ENCODE assay signal across 20 cellular contexts in the genomic region with DNA sequence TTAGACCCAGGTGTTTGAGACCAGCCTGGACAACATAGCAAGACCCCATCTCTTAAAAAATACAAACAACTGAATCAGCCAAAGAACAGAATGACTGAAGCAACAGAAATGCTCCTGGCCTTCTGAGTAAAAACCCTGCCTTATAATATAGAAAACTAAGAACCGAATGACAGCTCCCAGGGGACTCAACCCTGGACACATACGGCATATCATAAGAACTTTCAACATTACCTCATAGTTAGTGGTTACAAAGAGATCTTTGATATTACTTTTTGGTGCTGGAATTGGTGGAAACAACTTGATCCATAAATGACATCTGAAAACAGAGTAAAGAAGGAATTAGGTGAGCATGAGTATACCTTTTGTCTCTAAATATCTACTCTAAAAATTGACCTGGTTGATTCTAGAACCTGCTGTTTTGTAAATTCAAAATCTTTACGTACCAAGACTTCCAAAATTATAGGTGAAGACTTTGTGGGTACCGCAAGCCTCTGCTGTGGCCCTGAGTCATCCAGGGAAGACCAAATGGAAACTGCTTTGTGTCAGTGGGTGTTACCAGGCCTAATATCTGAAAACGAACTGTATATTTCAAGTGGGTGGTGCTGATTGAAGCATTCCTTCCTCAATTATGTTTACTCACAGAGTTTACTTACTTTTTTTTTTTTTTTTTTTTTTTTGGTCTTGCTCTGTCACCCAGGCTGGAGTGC. TPM values are rescaled to one million over a fixed set of nuclear protein-coding genes. Genes with fewer than 3 reads are reported as not detected.
DNase-seq lines count a peak whose midpoint lies in the region; ATAC-seq and TF ChIP-seq lines count a peak whose summit lies in the region.
"Had no signal": no experiment of that assay in that cellular context is flagged by ENCODE, and none has a peak within 500 bp of the region (broad histone marks: within the 10 kb centered on the region; RNA-seq: fewer than 3 reads in every experiment).

No MANE protein-coding gene starts in this region.

- no peak overlapping the region for H3K4me2 ChIP-seq in mesendoderm (ENCODE audit: low read length)

- WGBS in mesendoderm (ENCODE audit: extremely low coverage, insufficient coverage, low lambda C conversion rate) = no CpG with 5 or more reads among the region's 5 CpGs

- H3K36me3 Mint-ChIP-seq in Caco-2 (ENCODE audit: insufficient read depth, unreplicated experiment) (no peaks in the 10 kb centered on the region), Calu3 (ENCODE audit: insufficient read depth, unreplicated experiment) (no peaks in the 10 kb centered on the region)
- H3K36me3 Mint-ChIP-seq: activated naive CD8-positive, alpha-beta T cell treated with anti-CD3 and anti-CD28 coated beads, Interleukin-2, amount 10 ng/mL, durations not matched to agents 7 days and 5 days; naive thymus-derived CD8-positive, alpha-beta T cell had no signal

- POLR2A ChIA-PET in Caco-2 (lab: Charles Lee) = no interaction called here

- H3K56ac ChIP-seq in mesendoderm (ENCODE audit: low read length) = no peak overlapping the region

- H2BK5ac ChIP-seq in mesendoderm (ENCODE audit: low read length) = no peak overlapping the region

- TF ChIP-seq CTCF in BE2C (IDR thresholded peaks at IDR 0.05; ENCODE audit: low read depth, low read length) (no peak), Caco-2 (IDR thresholded peaks at IDR 0.05; ENCODE audit: insufficient read depth in 1 of 2, low read depth in 1 of 2, low read length in 1 of 2, severe bottlenecking in 1 of 2, unreplicated experiment in 1 of 2) (no peak), Calu3 (IDR thresholded peaks at IDR 0.05; ENCODE audit: unreplicated experiment) (no peak)

- no peak overlapping the region for H3K23ac ChIP-seq in mesendoderm (ENCODE audit: low read length)

- CTCF ChIA-PET in Caco-2 (lab: Charles Lee) (no interaction called here), Calu3 (lab: Charles Lee) (interaction anchor here (0.6 kb wide), 1 partner anchor 1403 kb away, joined by 4 read pairs; no protein-coding TSS in a partner anchor)

- no peak overlapping the region for H4K5ac ChIP-seq in mesendoderm (ENCODE audit: low read length)

- no peaks in the 10 kb centered on the region for H3K36me3 ChIP-seq in mesendoderm (ENCODE audit: control insufficient read depth, insufficient read depth, low read length)
- no peaks in the 10 kb centered on the region for H3K36me3 ChIP-seq in BE2C
- H3K36me3 ChIP-seq in Caco-2 (ENCODE audit: control insufficient read depth, insufficient read depth, low read length) = no peaks in the 10 kb centered on the region
- H3K36me3 ChIP-seq: Peyer's patch had no signal

- no peaks in the 10 kb centered on the region for H3K27me3 Mint-ChIP-seq in Caco-2 (ENCODE audit: insufficient read depth, unreplicated experiment)
- H3K27me3 Mint-ChIP-seq in Calu3 (ENCODE audit: unreplicated experiment) = no peaks in the 10 kb centered on the region

- ATAC-seq in GM18858 (IDR thresholded peaks at IDR 0.05; ENCODE audit: unreplicated experiment) = peak; percentile 70
- peak; percentile 61 for ATAC-seq in GM21447 (IDR thresholded peaks at IDR 0.05; ENCODE audit: unreplicated experiment)
- ATAC-seq in HG02973 (IDR thresholded peaks at IDR 0.05; ENCODE audit: unreplicated experiment) = peak; percentile 72
- ATAC-seq: left ventricle myocardium superior; naive thymus-derived CD8-positive, alpha-beta T cell had no signal

- no peak for DNase-seq in mesendoderm
- no peak for DNase-seq in BE2C
- no peak for DNase-seq in Caco-2
- DNase-seq in Calu3 = no peak
- DNase-seq in NK-92 treated with Interleukin-12 subunit alpha and Interleukin-12 subunit beta, amount 100 ng/mL, for 24 hours (lab: John Stamatoyannopoulos, UW) = no peak
- DNase-seq: activated CD8-positive, alpha-beta memory T cell treated with anti-CD3 and anti-CD28 coated beads, Interleukin-2, amount 50 U/mL, for 48 hours; activated naive CD8-positive, alpha-beta T cell treated with anti-CD3 and anti-CD28 coated beads, Interleukin-2, amount 10 ng/mL, durations not matched to agents 7 days and 5 days; caudate nucleus; DMS 273 treated with DMSO at 0.1 percent for 48 hours; effector memory CD4-positive, alpha-beta T cell; HFFc6; left ventricle myocardium superior; naive thymus-derived CD8-positive, alpha-beta T cell; NCI-H187; NCI-H524 treated with DMSO at 0.1 percent for 48 hours; Peyer's patch; testis had no signal

- H3K18ac ChIP-seq in mesendoderm (ENCODE audit: low read length) = no peak overlapping the region

- BruUV-seq in Caco-2 (replicated peaks; lab: Mats Ljungman, UMichigan) (no TSS peak), Calu3 (replicated peaks; lab: Mats Ljungman, UMichigan) (no TSS peak)

- H3K9me3 Mint-ChIP-seq in Caco-2 (ENCODE audit: unreplicated experiment) (no peaks in the 10 kb centered on the region), Calu3 (ENCODE audit: low read depth, unreplicated experiment) (peaks cover 3% of the 10 kb centered on the region)
- H3K9me3 Mint-ChIP-seq: activated naive CD8-positive, alpha-beta T cell treated with anti-CD3 and anti-CD28 coated beads, Interleukin-2, amount 10 ng/mL, durations not matched to agents 7 days and 5 days; naive thymus-derived CD8-positive, alpha-beta T cell had no signal

- no peak overlapping the region for H2BK15ac ChIP-seq in mesendoderm (replicated peaks; ENCODE audit: low read depth)

- no peak overlapping the region for H3K9ac ChIP-seq in mesendoderm (ENCODE audit: low read length)

- peak overlapping the region; percentile 28 for H3K4ac ChIP-seq in mesendoderm (ENCODE audit: low read depth, low read length)

- no peak overlapping the region for H2BK120ac ChIP-seq in mesendoderm (ENCODE audit: low read depth, low read length)

- H3K27ac Mint-ChIP-seq in Caco-2 (ENCODE audit: unreplicated experiment) (no peak overlapping the region), Calu3 (ENCODE audit: unreplicated experiment) (no peak overlapping the region)
- H3K27ac Mint-ChIP-seq: activated naive CD8-positive, alpha-beta T cell treated with anti-CD3 and anti-CD28 coated beads, Interleukin-2, amount 10 ng/mL, durations not matched to agents 7 days and 5 days; HFFc6; naive thymus-derived CD8-positive, alpha-beta T cell had no signal

- no peak overlapping the region for H4K8ac ChIP-seq in mesendoderm (ENCODE audit: low read depth, low read length)

- intact Hi-C loops in Caco-2 (cut with micrococcal nuclease; ENCODE audit: unreplicated experiment) (no loop called here), Calu3 (cut with micrococcal nuclease; ENCODE audit: unreplicated experiment) (no loop called here)

- H3K27me3 ChIP-seq in mesendoderm (ENCODE audit: insufficient read depth, low read length, poor library complexity) = no peaks in the 10 kb centered on the region
- H3K27me3 ChIP-seq in BE2C = no peaks in the 10 kb centered on the region
- no peaks in the 10 kb centered on the region for H3K27me3 ChIP-seq in Caco-2 (replicated peaks; ENCODE audit: control insufficient read depth, insufficient read depth, low read length)
- H3K27me3 ChIP-seq: Peyer's patch, testis had no signal

- H3K4me3 Mint-ChIP-seq in Caco-2 (ENCODE audit: unreplicated experiment) (no peak overlapping the region), Calu3 (ENCODE audit: low read depth, unreplicated experiment) (no peak overlapping the region)
- H3K4me3 Mint-ChIP-seq: activated naive CD8-positive, alpha-beta T cell treated with anti-CD3 and anti-CD28 coated beads, Interleukin-2, amount 10 ng/mL, durations not matched to agents 7 days and 5 days; HFFc6; naive thymus-derived CD8-positive, alpha-beta T cell had no signal

- H3K79me1 ChIP-seq in mesendoderm (ENCODE audit: low read length) = no peaks in the 10 kb centered on the region

- no peaks in the 10 kb centered on the region for H3K79me2 ChIP-seq in mesendoderm (ENCODE audit: control insufficient read depth, insufficient read depth, low read length)

- H3K4me1 Mint-ChIP-seq in Caco-2 (ENCODE audit: low read depth, unreplicated experiment) (no peaks in the 10 kb centered on the region), Calu3 (ENCODE audit: low read depth, unreplicated experiment) (no peaks in the 10 kb centered on the region)
- H3K4me1 Mint-ChIP-seq: activated naive CD8-positive, alpha-beta T cell treated with anti-CD3 and anti-CD28 coated beads, Interleukin-2, amount 10 ng/mL, durations not matched to agents 7 days and 5 days had no signal

- H2AK5ac ChIP-seq in mesendoderm (ENCODE audit: low read length) = no peak overlapping the region

- H3K9me3 ChIP-seq in BE2C (no peaks in the 10 kb centered on the region), Caco-2 (no peaks in the 10 kb centered on the region)
- H3K9me3 ChIP-seq: Peyer's patch, testis had no signal

- no peak overlapping the region for H3K27ac ChIP-seq in mesendoderm (ENCODE audit: low read depth, low read length)
- H3K27ac ChIP-seq: Peyer's patch, testis had no signal

- no peak overlapping the region for H3K4me3 ChIP-seq in mesendoderm (ENCODE audit: low read length)
- no peak overlapping the region for H3K4me3 ChIP-seq in BE2C (ENCODE audit: low read depth, low read length)
- H3K4me3 ChIP-seq in Caco-2 (ENCODE audit: low read depth, low read length) = no peak overlapping the region
- H3K4me3 ChIP-seq: Peyer's patch, testis had no signal

- H3K4me1 ChIP-seq in mesendoderm (ENCODE audit: control insufficient read depth, low read depth, low read length) (no peaks in the 10 kb centered on the region), BE2C (no peaks in the 10 kb centered on the region), Caco-2 (no peaks in the 10 kb centered on the region)
- H3K4me1 ChIP-seq: Peyer's patch, testis had no signal

RNA-seq across cellular contexts. Expression of a gene that starts 35.5 kb away (rescaled TPM):
- polyA plus RNA-seq in mesendoderm (2013, experiment 1 of 2) = 0.03 TPM
- not detected for polyA plus RNA-seq in mesendoderm (2013, experiment 2 of 2)
- polyA plus RNA-seq in BE2C (2012; ENCODE audit: insufficient read depth, insufficient read length, low read depth) = 0.28 TPM
- total RNA-seq in Caco-2 (2022) (0.09 and 0.23 TPM in 2 replicates), Calu3 (2022) (not detected in 2 replicates)
- total RNA-seq: HFFc6; naive thymus-derived CD8-positive, alpha-beta T cell had no signal

RNA-seq across cellular contexts. Expression of a gene that starts 52.0 kb away (rescaled TPM):
- polyA plus RNA-seq in mesendoderm (2013, experiment 1 of 2) = 25.3 TPM
- polyA plus RNA-seq in mesendoderm (2013, experiment 2 of 2) = 22.9 TPM
- 6.0 TPM for polyA plus RNA-seq in BE2C (2012; ENCODE audit: insufficient read depth, insufficient read length, low read depth)
- total RNA-seq in Caco-2 (2022) (40.1 and 43.6 TPM in 2 replicates), Calu3 (2022) (35.1 and 35.6 TPM in 2 replicates)
